Comparison of ENCODE assay signal across 36 cellular contexts in genomic region chr11:112790286-112790685, GRCh38.
"Had no signal": no experiment of that assay in that cellular context is flagged by ENCODE, and none has a peak within 500 bp of the region (broad histone marks: within the 10 kb centered on the region; RNA-seq: fewer than 3 reads in every experiment).

No MANE protein-coding gene starts in this region.

- H3K27me3 ChIP-seq: adrenal gland, cardiac muscle cell had no signal

- H3K27me3 Mint-ChIP-seq: activated naive CD8-positive, alpha-beta T cell treated with anti-CD3 and anti-CD28 coated beads for 36 hours had no signal

- H3K4me3 ChIP-seq: adrenal gland, cardiac muscle cell had no signal

- H3K4me1 Mint-ChIP-seq: activated B cell treated with CpG ODN at 0.5 μM for 24 hours; activated naive CD8-positive, alpha-beta T cell treated with anti-CD3 and anti-CD28 coated beads for 36 hours; central memory CD8-positive, alpha-beta T cell had no signal

- H3K27ac Mint-ChIP-seq: activated B cell treated with CpG ODN at 0.5 μM for 24 hours; activated CD4-positive, alpha-beta memory T cell treated with anti-CD3 and anti-CD28 coated beads for 36 hours; activated CD4-positive, alpha-beta T cell treated with anti-CD3 and anti-CD28 coated beads, Interleukin-2, amount 10 ng/mL, durations not matched to agents 24 days and 14 days; activated CD8-positive, alpha-beta T cell treated with anti-CD3 and anti-CD28 coated beads for 36 hours; activated naive CD4-positive, alpha-beta T cell treated with anti-CD3 and anti-CD28 coated beads for 36 hours; activated naive CD4-positive, alpha-beta T cell treated with anti-CD3 and anti-CD28 coated beads, Interleukin-2, amount 50 U/mL, for 72 hours; activated naive CD8-positive, alpha-beta T cell treated with anti-CD3 and anti-CD28 coated beads for 36 hours; activated T-cell treated with anti-CD3 and anti-CD28 coated beads, Interleukin-2, amount 50 U/mL, for 72 hours; activated T-helper 1 cell treated with anti-CD3 and anti-CD28 coated beads, Interleukin-12 subunit alpha, Interleukin-12 subunit beta, Interleukin-2, Interleukin-4 antibody, amounts not matched to agents 30 ng/mL and 10 ng/mL and 1 ng/mL, durations not matched to agents 14 hours and 24 hours and 36 hours; activated T-helper 17 cell treated with anti-CD3 and anti-CD28 coated beads, Interleukin-2, amount 50 U/mL, for 72 hours; brain; T-helper 1 cell treated with Interleukin-12 subunit alpha and Interleukin-12 subunit beta and Interleukin-4 antibody, amounts not matched to agents 30 μg/mL and 1 μg/mL, for 36 hours; T-helper 2 cell treated with Interferon-gamma antibody and Interleukin-4, amounts not matched to agents 5 μg/mL and 100 μg/mL, for 36 hours had no signal

- H3K27ac ChIP-seq: adrenal gland, cardiac muscle cell, VCaP had no signal

- H3K9me3 Mint-ChIP-seq: activated B cell treated with CpG ODN at 0.5 μM for 24 hours; activated CD4-positive, alpha-beta memory T cell treated with anti-CD3 and anti-CD28 coated beads for 36 hours; activated CD4-positive, alpha-beta T cell treated with anti-CD3 and anti-CD28 coated beads, Interleukin-2, amount 10 ng/mL, durations not matched to agents 24 days and 14 days; activated CD8-positive, alpha-beta T cell treated with anti-CD3 and anti-CD28 coated beads for 36 hours; activated naive CD4-positive, alpha-beta T cell treated with anti-CD3 and anti-CD28 coated beads for 36 hours; activated naive CD4-positive, alpha-beta T cell treated with anti-CD3 and anti-CD28 coated beads, Interleukin-2, amount 50 U/mL, for 72 hours; activated naive CD8-positive, alpha-beta T cell treated with anti-CD3 and anti-CD28 coated beads for 36 hours; activated T-cell treated with anti-CD3 and anti-CD28 coated beads, Interleukin-2, amount 50 U/mL, for 4 hours; activated T-cell treated with anti-CD3 and anti-CD28 coated beads, Interleukin-2, amount 50 U/mL, for 72 hours; activated T-helper 1 cell treated with anti-CD3 and anti-CD28 coated beads, Interleukin-12 subunit alpha, Interleukin-12 subunit beta, Interleukin-2, Interleukin-4 antibody, amounts not matched to agents 30 ng/mL and 10 ng/mL and 1 ng/mL, durations not matched to agents 14 hours and 24 hours and 36 hours; activated T-helper 17 cell treated with anti-CD3 and anti-CD28 coated beads, Interleukin-2, amount 50 U/mL, for 72 hours; central memory CD8-positive, alpha-beta T cell; T-helper 1 cell treated with Interleukin-12 subunit alpha and Interleukin-12 subunit beta and Interleukin-4 antibody, amounts not matched to agents 30 μg/mL and 1 μg/mL, for 36 hours; T-helper 2 cell treated with Interferon-gamma antibody and Interleukin-4, amounts not matched to agents 5 μg/mL and 100 μg/mL, for 36 hours had no signal

- H3K9me3 ChIP-seq: adrenal gland had no signal

- DNase-seq: activated B cell treated with CpG ODN at 0.5 μM for 24 hours; activated CD4-positive, alpha-beta memory T cell treated with anti-CD3 and anti-CD28 coated beads for 36 hours; activated CD4-positive, alpha-beta T cell treated with anti-CD3 and anti-CD28 coated beads for 4 hours; activated CD4-positive, alpha-beta T cell treated with anti-CD3 and anti-CD28 coated beads, Interleukin-2, amount 10 ng/mL, durations not matched to agents 24 days and 14 days; activated CD4-positive, alpha-beta T cell treated with anti-CD3 and anti-CD28 coated beads, Interleukin-2, amount 50 U/mL, for 1 hour; activated CD4-positive, alpha-beta T cell treated with anti-CD3 and anti-CD28 coated beads, Interleukin-2, amount 50 U/mL, for 4 hours; activated CD4-positive, CD25-positive, alpha-beta regulatory T cell treated with anti-CD3 and anti-CD28 coated beads, Interleukin-2, amount 50 U/mL, for 72 hours; activated CD8-positive, alpha-beta memory T cell treated with anti-CD3 and anti-CD28 coated beads, Interleukin-2, amount 50 U/mL, for 4 hours; activated CD8-positive, alpha-beta T cell treated with anti-CD3 and anti-CD28 coated beads for 36 hours; activated effector memory CD4-positive, alpha-beta T cell treated with anti-CD3 and anti-CD28 coated beads, Interleukin-2, amount 50 U/mL, for 16 hours; activated gamma-delta T cell treated with Interleukin-2 at 50 U/mL for 16 hours; activated naive CD4-positive, alpha-beta T cell; activated naive CD4-positive, alpha-beta T cell treated with anti-CD3 and anti-CD28 coated beads for 36 hours; activated naive CD4-positive, alpha-beta T cell treated with anti-CD3 and anti-CD28 coated beads, Interleukin-2, amount 50 U/mL, for 16 hours; activated naive CD8-positive, alpha-beta T cell treated with anti-CD3 and anti-CD28 coated beads for 36 hours; activated T-cell treated with anti-CD3 and anti-CD28 coated beads for 4 hours; activated T-cell treated with anti-CD3 and anti-CD28 coated beads, Interleukin-2, amount 50 U/mL, for 1 hour; activated T-cell treated with anti-CD3 and anti-CD28 coated beads, Interleukin-2, amount 50 U/mL, for 4 hours; activated T-cell treated with anti-CD3 and anti-CD28 coated beads, Interleukin-2, amount 50 U/mL, for 72 hours; adrenal gland; amniotic stem cell; aorta; caudate nucleus; cerebellar nuclear complex; T-helper 1 cell; T-helper 2 cell; T-helper 9 cell had no signal

- H3K36me3 ChIP-seq: adrenal gland, cardiac muscle cell had no signal

- ATAC-seq: activated CD8-positive, alpha-beta T cell treated with anti-CD3 and anti-CD28 coated beads for 36 hours; activated naive CD4-positive, alpha-beta T cell treated with anti-CD3 and anti-CD28 coated beads, Interleukin-2, amount 50 U/mL, for 72 hours; activated T-cell treated with anti-CD3 and anti-CD28 coated beads, Interleukin-2, amount 50 U/mL, for 4 hours; activated T-cell treated with anti-CD3 and anti-CD28 coated beads, Interleukin-2, amount 50 U/mL, for 72 hours; activated T-helper 17 cell treated with anti-CD3 and anti-CD28 coated beads, Interleukin-2, amount 50 U/mL, for 72 hours had no signal

- H3K4me3 Mint-ChIP-seq: activated B cell treated with CpG ODN at 0.5 μM for 24 hours; activated CD4-positive, alpha-beta memory T cell treated with anti-CD3 and anti-CD28 coated beads for 36 hours; activated CD4-positive, alpha-beta T cell treated with anti-CD3 and anti-CD28 coated beads, Interleukin-2, amount 10 ng/mL, durations not matched to agents 24 days and 14 days; activated CD8-positive, alpha-beta T cell treated with anti-CD3 and anti-CD28 coated beads for 36 hours; activated naive CD4-positive, alpha-beta T cell treated with anti-CD3 and anti-CD28 coated beads for 36 hours; activated naive CD8-positive, alpha-beta T cell treated with anti-CD3 and anti-CD28 coated beads for 36 hours; activated T-cell treated with anti-CD3 and anti-CD28 coated beads, Interleukin-2, amount 50 U/mL, for 4 hours; activated T-cell treated with anti-CD3 and anti-CD28 coated beads, Interleukin-2, amount 50 U/mL, for 72 hours; activated T-helper 1 cell treated with anti-CD3 and anti-CD28 coated beads, Interleukin-12 subunit alpha, Interleukin-12 subunit beta, Interleukin-2, Interleukin-4 antibody, amounts not matched to agents 30 ng/mL and 10 ng/mL and 1 ng/mL, durations not matched to agents 14 hours and 24 hours and 36 hours; activated T-helper 17 cell treated with anti-CD3 and anti-CD28 coated beads, Interleukin-2, amount 50 U/mL, for 72 hours; brain; central memory CD8-positive, alpha-beta T cell; T-helper 1 cell treated with Interleukin-12 subunit alpha and Interleukin-12 subunit beta and Interleukin-4 antibody, amounts not matched to agents 30 μg/mL and 1 μg/mL, for 36 hours; T-helper 2 cell treated with Interferon-gamma antibody and Interleukin-4, amounts not matched to agents 5 μg/mL and 100 μg/mL, for 36 hours had no signal
